1 cellular context compared by ENCODE assay signal in the genomic region with DNA sequence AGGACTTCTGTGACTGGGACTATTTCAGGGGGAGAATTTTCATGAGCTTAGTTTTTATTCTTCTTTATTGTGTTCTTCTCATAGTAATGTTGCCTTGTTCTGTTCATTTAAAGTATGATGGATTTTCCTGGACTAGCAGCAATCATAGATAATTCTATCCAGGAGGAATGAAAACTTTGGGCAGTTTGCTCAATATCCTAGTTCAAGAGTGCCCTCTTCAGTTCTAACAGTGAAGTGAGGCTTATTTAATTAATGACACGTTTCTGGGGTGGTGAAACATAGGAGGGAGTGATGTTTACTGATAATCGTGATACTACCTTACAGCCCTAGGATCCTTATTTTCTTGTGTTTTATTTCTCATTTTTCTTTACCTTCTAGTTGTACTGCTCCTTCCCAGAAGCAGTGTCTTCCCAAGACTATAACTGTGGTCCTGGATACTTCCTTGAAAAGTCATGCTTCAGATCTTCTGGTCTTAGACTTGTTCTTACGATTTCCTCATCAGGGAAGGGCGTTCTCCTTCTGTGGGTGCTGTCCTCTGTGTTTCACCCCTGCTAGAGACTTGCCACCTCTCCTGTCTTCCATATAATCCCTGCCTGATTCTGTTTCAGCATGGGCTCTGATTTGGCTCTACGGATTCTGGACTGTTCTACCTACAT.
TF ChIP-seq lines count a peak whose summit lies in the region.

No MANE protein-coding gene starts in this region.

TF ChIP-seq in WTC11, 78 proteins besides CTCF, POLR2A, EP300 and RAD21 (continued from another document):
- TF ChIP-seq, protein P1, sequence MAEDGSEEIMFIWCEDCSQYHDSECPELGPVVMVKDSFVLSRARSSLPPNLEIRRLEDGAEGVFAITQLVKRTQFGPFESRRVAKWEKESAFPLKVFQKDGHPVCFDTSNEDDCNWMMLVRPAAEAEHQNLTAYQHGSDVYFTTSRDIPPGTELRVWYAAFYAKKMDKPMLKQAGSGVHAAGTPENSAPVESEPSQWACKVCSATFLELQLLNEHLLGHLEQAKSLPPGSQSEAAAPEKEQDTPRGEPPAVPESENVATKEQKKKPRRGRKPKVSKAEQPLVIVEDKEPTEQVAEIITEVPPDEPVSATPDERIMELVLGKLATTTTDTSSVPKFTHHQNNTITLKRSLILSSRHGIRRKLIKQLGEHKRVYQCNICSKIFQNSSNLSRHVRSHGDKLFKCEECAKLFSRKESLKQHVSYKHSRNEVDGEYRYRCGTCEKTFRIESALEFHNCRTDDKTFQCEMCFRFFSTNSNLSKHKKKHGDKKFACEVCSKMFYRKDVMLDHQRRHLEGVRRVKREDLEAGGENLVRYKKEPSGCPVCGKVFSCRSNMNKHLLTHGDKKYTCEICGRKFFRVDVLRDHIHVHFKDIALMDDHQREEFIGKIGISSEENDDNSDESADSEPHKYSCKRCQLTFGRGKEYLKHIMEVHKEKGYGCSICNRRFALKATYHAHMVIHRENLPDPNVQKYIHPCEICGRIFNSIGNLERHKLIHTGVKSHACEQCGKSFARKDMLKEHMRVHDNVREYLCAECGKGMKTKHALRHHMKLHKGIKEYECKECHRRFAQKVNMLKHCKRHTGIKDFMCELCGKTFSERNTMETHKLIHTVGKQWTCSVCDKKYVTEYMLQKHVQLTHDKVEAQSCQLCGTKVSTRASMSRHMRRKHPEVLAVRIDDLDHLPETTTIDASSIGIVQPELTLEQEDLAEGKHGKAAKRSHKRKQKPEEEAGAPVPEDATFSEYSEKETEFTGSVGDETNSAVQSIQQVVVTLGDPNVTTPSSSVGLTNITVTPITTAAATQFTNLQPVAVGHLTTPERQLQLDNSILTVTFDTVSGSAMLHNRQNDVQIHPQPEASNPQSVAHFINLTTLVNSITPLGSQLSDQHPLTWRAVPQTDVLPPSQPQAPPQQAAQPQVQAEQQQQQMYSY (CRISPR knock-in tag; IDR thresholded peaks at IDR 0.05): no peak
